ENCODE assay signal across 22 cellular contexts in genomic region chr18:61651145-61651879, GRCh38.
DNase-seq lines count a peak whose midpoint lies in the region; TF ChIP-seq lines count a peak whose summit lies in the region.
"Had no signal": no experiment of that assay in that cellular context is flagged by ENCODE, and none has a peak within 500 bp of the region (broad histone marks: within the 10 kb centered on the region; RNA-seq: fewer than 3 reads in every experiment).

No MANE protein-coding gene starts in this region.

- H3K36me3 ChIP-seq in breast epithelium: no peaks in the 10 kb centered on the region
- H3K36me3 ChIP-seq in mesendoderm (ENCODE audit: control insufficient read depth, insufficient read depth, low read length): no peaks in the 10 kb centered on the region

- TF ChIP-seq CTCF in breast epithelium (IDR thresholded peaks at IDR 0.05) (no peak), MCF 10A (IDR thresholded peaks at IDR 0.05; ENCODE audit: unreplicated experiment) (no peak), type B pancreatic cell (conservative IDR thresholded peaks at IDR 0.05) (no peak), chondrocyte (IDR thresholded peaks at IDR 0.05) (no peak)

- no TSS peak for BruUV-seq in MCF 10A (replicated peaks; lab: Mats Ljungman, UMichigan)

- no peak overlapping the region for H2BK120ac ChIP-seq in mesendoderm (ENCODE audit: low read depth, low read length)

- H3K27me3 Mint-ChIP-seq in MCF 10A (ENCODE audit: insufficient read depth, unreplicated experiment) (no peaks in the 10 kb centered on the region), type B pancreatic cell (no peaks in the 10 kb centered on the region), chondrocyte (ENCODE audit: low read depth) (no peaks in the 10 kb centered on the region)
- H3K27me3 Mint-ChIP-seq: IgD-negative memory B cell, memory B cell, naive B cell had no signal

- WGBS in mesendoderm (ENCODE audit: extremely low coverage, insufficient coverage, low lambda C conversion rate): no CpG with 5 or more reads among the region's 3 CpGs

- no peak overlapping the region for H3K18ac ChIP-seq in mesendoderm (ENCODE audit: low read length)

- CTCF ChIA-PET in MCF 10A (lab: Yijun Ruan, JAX): interaction anchor here (1.6 kb wide), 1 partner anchor 15 kb away, joined by 4 read pairs; no protein-coding TSS in a partner anchor

- H3K9ac ChIP-seq in mesendoderm (ENCODE audit: low read length): no peak overlapping the region

- no peak overlapping the region for H3K56ac ChIP-seq in mesendoderm (ENCODE audit: low read length)

- no peak overlapping the region for H3K27ac Mint-ChIP-seq in MCF 10A (ENCODE audit: low read depth, unreplicated experiment)
- H3K27ac Mint-ChIP-seq in type B pancreatic cell: peak overlapping the region; percentile 80
- no peak overlapping the region for H3K27ac Mint-ChIP-seq in chondrocyte (ENCODE audit: unreplicated experiment)
- H3K27ac Mint-ChIP-seq: activated CD4-positive, alpha-beta T cell treated with anti-CD3 and anti-CD28 coated beads, Interleukin-2, amount 10 ng/mL, durations not matched to agents 24 days and 14 days; activated naive CD4-positive, alpha-beta T cell treated with anti-CD3 and anti-CD28 coated beads for 36 hours; HFFc6; IgD-negative memory B cell; memory B cell; naive B cell had no signal

- no peak overlapping the region for H2AK5ac ChIP-seq in mesendoderm (ENCODE audit: low read length)

- no peaks in the 10 kb centered on the region for H3K27me3 ChIP-seq in breast epithelium
- no peaks in the 10 kb centered on the region for H3K27me3 ChIP-seq in mesendoderm (ENCODE audit: insufficient read depth, low read length, poor library complexity)

- H2BK5ac ChIP-seq in mesendoderm (ENCODE audit: low read length): no peak overlapping the region

- H2BK15ac ChIP-seq in mesendoderm (replicated peaks; ENCODE audit: low read depth): no peak overlapping the region

- H4K5ac ChIP-seq in mesendoderm (ENCODE audit: low read length): no peak overlapping the region

- H3K4me1 Mint-ChIP-seq in MCF 10A (ENCODE audit: insufficient read depth, unreplicated experiment) (no peaks in the 10 kb centered on the region), type B pancreatic cell (ENCODE audit: unreplicated experiment) (peaks cover 20% of the 10 kb centered on the region), chondrocyte (ENCODE audit: low read depth) (peaks cover 6% of the 10 kb centered on the region)
- H3K4me1 Mint-ChIP-seq: activated CD4-positive, alpha-beta T cell treated with anti-CD3 and anti-CD28 coated beads, Interleukin-2, amount 10 ng/mL, durations not matched to agents 24 days and 14 days; memory B cell; naive B cell had no signal

- no peaks in the 10 kb centered on the region for H3K79me1 ChIP-seq in mesendoderm (ENCODE audit: low read length)

- no peaks in the 10 kb centered on the region for H3K9me3 ChIP-seq in breast epithelium

- DNase-seq in breast epithelium (ENCODE audit: low spot score in 2 of 2) (peak in 1 of 2 donors; percentile 73), MCF 10A (ENCODE audit: unreplicated experiment) (no peak), cerebellar cortex (ENCODE audit: low spot score) (peak; percentile 11), mesendoderm (no peak), type B pancreatic cell (ENCODE audit: extremely low spot score, unreplicated experiment) (no peak), D341Med (ENCODE audit: low spot score) (no peak), chondrocyte (ENCODE audit: low spot score) (no peak)
- DNase-seq in activated CD4-positive, alpha-beta T cell treated with anti-CD3 and anti-CD28 coated beads for 48 hours: no peak
- DNase-seq: activated CD4-positive, alpha-beta T cell treated with anti-CD3 and anti-CD28 coated beads, Interleukin-2, amount 10 ng/mL, durations not matched to agents 24 days and 14 days; activated naive CD4-positive, alpha-beta T cell treated with anti-CD3 and anti-CD28 coated beads for 36 hours; activated T-cell treated with anti-CD3 and anti-CD28 coated beads, Interleukin-2, amount 50 U/mL, for 4 hours; amniotic stem cell; glutamatergic neuron; HFFc6; left cardiac atrium; naive B cell; NCI-H2081 treated with DMSO at 0.1 percent for 48 hours; stimulated activated CD4-positive, alpha-beta T cell treated with anti-CD3 and anti-CD28 coated beads, Interleukin-2, amount 100 ng/mL, for 24 hours had no signal

- no peak overlapping the region for H3K4me2 ChIP-seq in mesendoderm (ENCODE audit: low read length)

- TF ChIP-seq POLR2A in breast epithelium (IDR thresholded peaks at IDR 0.05): no peak

- H3K27ac ChIP-seq in breast epithelium (peak overlapping the region; percentile 89 to 91), mesendoderm (ENCODE audit: low read depth, low read length) (no peak overlapping the region)
- H3K27ac ChIP-seq: SK-N-MC had no signal

- no peaks in the 10 kb centered on the region for H3K4me1 ChIP-seq in breast epithelium
- H3K4me1 ChIP-seq in mesendoderm (ENCODE audit: control insufficient read depth, low read depth, low read length): peaks cover 7% of the 10 kb centered on the region

- H3K4me3 Mint-ChIP-seq in MCF 10A (ENCODE audit: unreplicated experiment) (no peak overlapping the region), type B pancreatic cell (peak overlapping the region; percentile 36), chondrocyte (ENCODE audit: unreplicated experiment) (no peak overlapping the region)
- H3K4me3 Mint-ChIP-seq: activated CD4-positive, alpha-beta T cell treated with anti-CD3 and anti-CD28 coated beads, Interleukin-2, amount 10 ng/mL, durations not matched to agents 24 days and 14 days; activated naive CD4-positive, alpha-beta T cell treated with anti-CD3 and anti-CD28 coated beads for 36 hours; activated T-cell treated with anti-CD3 and anti-CD28 coated beads, Interleukin-2, amount 50 U/mL, for 4 hours; HFFc6; IgD-negative memory B cell; memory B cell; naive B cell had no signal

- no peak overlapping the region for H3K4me3 ChIP-seq in breast epithelium
- no peak overlapping the region for H3K4me3 ChIP-seq in mesendoderm (ENCODE audit: low read length)
- H3K4me3 ChIP-seq: SK-N-MC, skin epidermis had no signal

- H3K9me3 Mint-ChIP-seq in MCF 10A (ENCODE audit: unreplicated experiment) (no peaks in the 10 kb centered on the region), type B pancreatic cell (peaks cover 5% of the 10 kb centered on the region), chondrocyte (ENCODE audit: low read depth) (peaks cover 4% of the 10 kb centered on the region)
- H3K9me3 Mint-ChIP-seq: activated CD4-positive, alpha-beta T cell treated with anti-CD3 and anti-CD28 coated beads, Interleukin-2, amount 10 ng/mL, durations not matched to agents 24 days and 14 days; activated naive CD4-positive, alpha-beta T cell treated with anti-CD3 and anti-CD28 coated beads for 36 hours; activated T-cell treated with anti-CD3 and anti-CD28 coated beads, Interleukin-2, amount 50 U/mL, for 4 hours; HFFc6 had no signal

- no peak overlapping the region for H3K23ac ChIP-seq in mesendoderm (ENCODE audit: low read length)

- intact Hi-C loops in breast epithelium (cut with DNase I; ENCODE audit: low total_unique reads): no loop called here
- intact Hi-C loops in MCF 10A (cut with micrococcal nuclease): no loop called here

- POLR2A ChIA-PET in MCF 10A (lab: Yijun Ruan, JAX): interaction anchor here (0.6 to 0.7 kb wide), 2 partner anchors 11 to 22 kb away, joined by 3 read pairs; no protein-coding TSS in a partner anchor

- H4K8ac ChIP-seq in mesendoderm (ENCODE audit: low read depth, low read length): peak overlapping the region; percentile 15

- H3K36me3 Mint-ChIP-seq in MCF 10A (ENCODE audit: insufficient read depth, unreplicated experiment): no peaks in the 10 kb centered on the region
- no peaks in the 10 kb centered on the region for H3K36me3 Mint-ChIP-seq in type B pancreatic cell
- no peaks in the 10 kb centered on the region for H3K36me3 Mint-ChIP-seq in chondrocyte (ENCODE audit: low read depth)
- H3K36me3 Mint-ChIP-seq: IgD-negative memory B cell, memory B cell, naive B cell had no signal

- H3K4ac ChIP-seq in mesendoderm (ENCODE audit: low read depth, low read length): no peak overlapping the region

- no peaks in the 10 kb centered on the region for H3K79me2 ChIP-seq in mesendoderm (ENCODE audit: control insufficient read depth, insufficient read depth, low read length)
